19 cellular contexts compared by ENCODE assay signal in the genomic region with DNA sequence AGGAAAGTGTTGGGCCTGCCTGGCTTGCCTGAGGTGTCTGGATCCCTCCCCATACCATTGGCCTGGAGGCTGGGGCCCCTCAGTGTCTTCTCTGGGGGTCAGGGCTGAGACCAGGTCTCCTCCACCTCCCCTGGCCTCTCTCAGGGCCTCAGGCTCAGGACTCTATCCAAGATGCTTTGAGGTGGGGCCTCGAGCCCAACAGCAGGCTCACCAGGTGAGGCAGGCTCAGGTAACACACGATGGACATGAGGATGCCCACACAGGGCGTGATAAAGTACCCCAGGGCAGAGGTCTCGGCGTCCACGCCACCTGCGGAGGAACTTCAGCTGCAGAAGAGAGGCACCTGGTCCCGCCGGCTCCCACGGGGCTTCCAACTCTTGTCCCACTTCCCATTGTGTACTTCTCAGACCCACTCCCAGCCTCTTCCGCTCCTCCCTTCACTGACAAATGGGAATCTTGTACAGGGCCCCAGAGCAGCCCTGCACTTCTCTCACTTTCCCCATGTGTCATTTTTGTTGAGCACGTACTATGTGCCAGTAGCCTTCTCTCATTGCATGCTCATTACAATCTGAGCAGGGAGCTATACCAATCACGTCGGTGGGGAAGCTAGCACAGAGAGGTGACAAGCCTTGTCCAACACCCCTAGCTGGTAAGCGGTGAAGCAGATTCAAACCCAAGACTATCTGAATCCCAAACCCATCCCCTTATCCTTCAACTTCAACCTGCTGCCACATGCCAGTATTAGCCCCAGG. TPM values are rescaled to one million over a fixed set of nuclear protein-coding genes. Genes with fewer than 3 reads are reported as not detected.
A peak's percentile ranks its signal among the peaks of the same experiment; 100 is the strongest.
DNase-seq lines count a peak whose midpoint lies in the region; ATAC-seq and TF ChIP-seq lines count a peak whose summit lies in the region.
"Had no signal": no experiment of that assay in that cellular context is flagged by ENCODE, and none has a peak within 500 bp of the region (broad histone marks: within the 10 kb centered on the region; RNA-seq: fewer than 3 reads in every experiment).

No MANE protein-coding gene starts in this region.

- peak overlapping the region; percentile 30 for H3K4me3 Mint-ChIP-seq in CD4-positive, alpha-beta T cell
- H3K4me3 Mint-ChIP-seq: activated CD4-positive, alpha-beta memory T cell treated with anti-CD3 and anti-CD28 coated beads for 36 hours; effector memory CD8-positive, alpha-beta T cell; T-helper 17 cell had no signal

- H3K23ac ChIP-seq in neuronal stem cell (ENCODE audit: low read depth, low read length, poor library complexity), result peak overlapping the region; percentile 56

- H3K9me3 Mint-ChIP-seq in CD4-positive, alpha-beta T cell, result no peaks in the 10 kb centered on the region
- H3K9me3 Mint-ChIP-seq: activated CD4-positive, alpha-beta memory T cell treated with anti-CD3 and anti-CD28 coated beads for 36 hours; activated naive CD4-positive, alpha-beta T cell treated with anti-CD3 and anti-CD28 coated beads, Interleukin-2, amount 50 U/mL, for 72 hours; effector memory CD8-positive, alpha-beta T cell had no signal

- no peak for TF ChIP-seq CTCF in CD4-positive, alpha-beta T cell (IDR thresholded peaks at IDR 0.05)
- TF ChIP-seq CTCF in RWPE1 (conservative IDR thresholded peaks at IDR 0.05; ENCODE audit: low read depth), result no peak

- H3K36me3 Mint-ChIP-seq in CD4-positive, alpha-beta T cell (ENCODE audit: low read depth), result no peaks in the 10 kb centered on the region
- H3K36me3 Mint-ChIP-seq: activated naive CD4-positive, alpha-beta T cell treated with anti-CD3 and anti-CD28 coated beads, Interleukin-2, amount 50 U/mL, for 72 hours had no signal

- peaks cover 3 to 51% of the 10 kb centered on the region in 2 donors for H3K36me3 ChIP-seq in neuronal stem cell (replicated peaks in 1 of 2; ENCODE audit: control insufficient read depth in 2 of 2, insufficient read depth in 2 of 2, low read length in 2 of 2)
- H3K36me3 ChIP-seq: Peyer's patch had no signal

- H3K27ac Mint-ChIP-seq in CD4-positive, alpha-beta T cell, result no peak overlapping the region
- H3K27ac Mint-ChIP-seq: activated CD4-positive, alpha-beta memory T cell treated with anti-CD3 and anti-CD28 coated beads for 36 hours; activated naive CD4-positive, alpha-beta T cell treated with anti-CD3 and anti-CD28 coated beads, Interleukin-2, amount 50 U/mL, for 72 hours; T-helper 17 cell had no signal

- H2BK15ac ChIP-seq in neuronal stem cell (ENCODE audit: low read length), result no peak overlapping the region

- no peak overlapping the region for H2AFZ ChIP-seq in neuronal stem cell (ENCODE audit: low read length)

- no peak overlapping the region for H4K8ac ChIP-seq in neuronal stem cell (ENCODE audit: low read depth, low read length)

- H3K4me1 ChIP-seq in neuronal stem cell (ENCODE audit: control insufficient read depth in 2 of 2, insufficient read depth in 1 of 2, low read depth in 1 of 2, low read length in 2 of 2), result peaks cover 8 to 11% of the 10 kb centered on the region in 2 donors

- H3K9ac ChIP-seq in neuronal stem cell (ENCODE audit: low read depth, low read length, poor library complexity), result no peak overlapping the region
- H3K9ac ChIP-seq: KMS-11 had no signal

- WGBS in neuronal stem cell (ENCODE audit: extremely low coverage in 2 of 2, insufficient read length in 2 of 2, insufficient replicate concordance in 1 of 2), 2 donors, result no CpG with 5 or more reads among the region's 15 CpGs

- no peak overlapping the region for H3K4me2 ChIP-seq in neuronal stem cell (ENCODE audit: insufficient read depth, low read length, poor library complexity, severe bottlenecking)
- H3K4me2 ChIP-seq: KMS-11 had no signal

- H3K27ac ChIP-seq in CD4-positive, alpha-beta T cell (ENCODE audit: low read depth, low read length), result no peak overlapping the region
- H3K27ac ChIP-seq in RWPE1 (peak overlapping the region; percentile 85), neuronal stem cell (replicated peaks; ENCODE audit: low read length) (no peak overlapping the region)
- H3K27ac ChIP-seq: KMS-11, left lung, Peyer's patch had no signal

- no peaks in the 10 kb centered on the region for H3K27me3 ChIP-seq in CD4-positive, alpha-beta T cell (ENCODE audit: control insufficient read depth, insufficient read depth, low read length)
- no peaks in the 10 kb centered on the region for H3K27me3 ChIP-seq in neuronal stem cell (ENCODE audit: control insufficient read depth in 3 of 3, insufficient read depth in 3 of 3, low read depth in 1 of 3, low read length in 3 of 3)
- H3K27me3 ChIP-seq: Peyer's patch had no signal

- H3K27me3 Mint-ChIP-seq in CD4-positive, alpha-beta T cell, result no peaks in the 10 kb centered on the region
- H3K27me3 Mint-ChIP-seq: activated CD4-positive, alpha-beta memory T cell treated with anti-CD3 and anti-CD28 coated beads for 36 hours; effector memory CD8-positive, alpha-beta T cell; T-helper 17 cell had no signal

- CTCF ChIA-PET in CD4-positive, alpha-beta T cell (lab: Charles Lee), result no interaction called here
- CTCF ChIA-PET in RWPE1 (lab: Yijun Ruan, JAX), result no interaction called here

- no peak overlapping the region for H2AK5ac ChIP-seq in neuronal stem cell (ENCODE audit: low read depth, low read length)

- ATAC-seq in CD4-positive, alpha-beta T cell (ENCODE audit: poor library complexity), result no peak
- ATAC-seq in GM21526 (IDR thresholded peaks at IDR 0.05; ENCODE audit: low FRiP score, unreplicated experiment) (no peak), HG02885 (IDR thresholded peaks at IDR 0.05; ENCODE audit: poor library complexity, unreplicated experiment) (no peak)
- ATAC-seq: activated naive CD4-positive, alpha-beta T cell treated with anti-CD3 and anti-CD28 coated beads, Interleukin-2, amount 50 U/mL, for 72 hours; effector memory CD8-positive, alpha-beta T cell; left lung; mucosa of descending colon; T-helper 17 cell had no signal

- DNase-seq in CD4-positive, alpha-beta T cell, result no peak
- DNase-seq in RWPE1 (ENCODE audit: low spot score), result no peak
- DNase-seq in neuronal stem cell (ENCODE audit: low spot score), result no peak
- no peak for DNase-seq in GOT3 (lab: John Stamatoyannopoulos, UW)
- DNase-seq: activated CD4-positive, alpha-beta memory T cell treated with anti-CD3 and anti-CD28 coated beads for 36 hours; activated T-cell treated with anti-CD3 and anti-CD28 coated beads, Interleukin-2, amount 50 U/mL, for 48 hours; DND-41; effector memory CD8-positive, alpha-beta T cell; glutamatergic neuron; NCI-H2029; Peyer's patch; T-helper 17 cell had no signal

- H2BK5ac ChIP-seq in neuronal stem cell (ENCODE audit: low read length), result no peak overlapping the region

- peaks cover 6% of the 10 kb centered on the region for H3K4me1 Mint-ChIP-seq in CD4-positive, alpha-beta T cell (ENCODE audit: low read depth)

- no peak overlapping the region for H4K91ac ChIP-seq in neuronal stem cell (ENCODE audit: low read depth, low read length, poor library complexity)

- H2BK12ac ChIP-seq in neuronal stem cell (ENCODE audit: low read length), result no peak overlapping the region

- H3K14ac ChIP-seq in neuronal stem cell (ENCODE audit: low read length), result no peak overlapping the region

- intact Hi-C loops in CD4-positive, alpha-beta T cell (cut with DNase I, micrococcal nuclease), result no loop called here

- no peak overlapping the region for H2BK120ac ChIP-seq in neuronal stem cell (ENCODE audit: low read depth, low read length)

- POLR2A ChIA-PET in CD4-positive, alpha-beta T cell (lab: Charles Lee), result interaction anchor here (0.8 kb wide), 1 partner anchor 21 kb away, joined by 3 read pairs; no protein-coding TSS in a partner anchor
- POLR2A ChIA-PET in RWPE1 (lab: Yijun Ruan, JAX; ENCODE audit: low non-redundant PET), result no interaction called here

- no peak overlapping the region for H3K4me3 ChIP-seq in neuronal stem cell (ENCODE audit: low read length in 2 of 2)
- H3K4me3 ChIP-seq: left lung, mucosa of descending colon, Peyer's patch had no signal

- no peak overlapping the region for H3K18ac ChIP-seq in neuronal stem cell (ENCODE audit: low read length)

- peaks cover 13% of the 10 kb centered on the region for H3K79me1 ChIP-seq in neuronal stem cell (ENCODE audit: low read depth, low read length)

- no peak overlapping the region for H3K4ac ChIP-seq in neuronal stem cell (ENCODE audit: low read length)

- no peaks in the 10 kb centered on the region for H3K9me3 ChIP-seq in CD4-positive, alpha-beta T cell (ENCODE audit: control insufficient read depth, low read length)
- no peaks in the 10 kb centered on the region for H3K9me3 ChIP-seq in neuronal stem cell (replicated peaks in 1 of 2; ENCODE audit: control insufficient read depth in 2 of 2, insufficient read depth in 1 of 2, low read depth in 1 of 2, low read length in 2 of 2)
- H3K9me3 ChIP-seq: left lung, mucosa of descending colon, Peyer's patch had no signal

RNA-seq across cellular contexts. Expression of a gene that starts 3.8 kb away (rescaled TPM):
- 1 to 10 TPM; 9.7 TPM for total RNA-seq in CD4-positive, alpha-beta T cell
- polyA plus RNA-seq in neuronal stem cell (2013, experiment 1 of 2), result 36.9 TPM
- 36.4 TPM for polyA plus RNA-seq in neuronal stem cell (2013, experiment 2 of 2)

RNA-seq across cellular contexts. Expression of a gene that starts 20.3 kb away (rescaled TPM):
- 1 to 10 TPM; 1.9 to 2.0 TPM for total RNA-seq in CD4-positive, alpha-beta T cell
- polyA plus RNA-seq in neuronal stem cell (2013, experiment 1 of 2), result 31.8 TPM
- 30.8 TPM for polyA plus RNA-seq in neuronal stem cell (2013, experiment 2 of 2)

RNA-seq across cellular contexts. Expression of a gene that starts 22.8 kb away (rescaled TPM):
- 10 to 100 TPM; 52.7 to 58.4 TPM for total RNA-seq in CD4-positive, alpha-beta T cell
- 23.5 TPM for polyA plus RNA-seq in neuronal stem cell (2013, experiment 1 of 2)
- 21.8 TPM for polyA plus RNA-seq in neuronal stem cell (2013, experiment 2 of 2)

RNA-seq across cellular contexts. Expression of a gene that starts 31.5 kb away (rescaled TPM):
- total RNA-seq in CD4-positive, alpha-beta T cell, result 1 to 10 TPM; 1.2 to 1.6 TPM
- 2.4 TPM for polyA plus RNA-seq in neuronal stem cell (2013, experiment 1 of 2)
- 2.1 TPM for polyA plus RNA-seq in neuronal stem cell (2013, experiment 2 of 2)

RNA-seq across cellular contexts. Expression of a gene that starts 50.9 kb away (rescaled TPM):
- total RNA-seq in CD4-positive, alpha-beta T cell, result 1 to 10 TPM; 3.3 to 3.4 TPM
- polyA plus RNA-seq in neuronal stem cell (2013, experiment 1 of 2), result 3.3 TPM
- polyA plus RNA-seq in neuronal stem cell (2013, experiment 2 of 2), result 3.2 TPM
- total RNA-seq: activated CD4-positive, alpha-beta memory T cell treated with anti-CD3 and anti-CD28 coated beads for 36 hours; SK-MEL-5; T-helper 17 cell had no signal
